In the genomic region with DNA sequence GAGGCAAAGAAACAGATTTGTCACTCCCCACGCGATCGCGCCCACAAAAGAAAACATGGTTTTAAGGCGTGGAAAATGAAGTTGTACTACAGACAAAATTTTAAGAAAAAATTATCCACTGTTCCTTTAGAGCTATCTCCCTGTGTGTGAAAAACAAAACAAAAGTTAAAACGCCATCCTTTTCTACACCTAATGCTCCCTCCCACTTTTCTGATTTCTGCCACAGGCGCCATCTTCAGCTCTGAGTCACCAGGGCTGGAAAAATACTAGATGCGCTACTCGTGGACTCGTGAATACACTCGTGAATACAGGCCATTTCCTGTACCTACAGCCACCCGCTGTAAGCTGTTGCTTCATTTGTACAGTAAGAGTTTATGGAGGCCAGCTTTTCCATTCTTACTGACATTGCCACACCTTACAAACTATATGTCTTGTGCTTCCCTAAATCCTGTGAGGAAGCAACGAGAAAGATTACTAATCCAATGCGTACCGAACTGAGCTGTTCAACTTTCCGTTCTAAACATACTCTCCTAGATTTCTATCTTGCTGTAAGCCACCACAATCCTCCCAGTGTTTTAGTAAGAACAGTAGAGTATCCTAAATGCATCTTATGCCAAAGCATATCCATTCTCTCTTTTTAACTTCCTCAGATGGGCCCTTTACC, we compare ENCODE assay signal across 8 cellular contexts. TPM values are rescaled to one million over a fixed set of nuclear protein-coding genes. Genes with fewer than 3 reads are reported as not detected.
DNase-seq lines count a peak whose midpoint lies in the region; ATAC-seq and TF ChIP-seq lines count a peak whose summit lies in the region.

No MANE protein-coding gene starts in this region.

- H3K9me3 Mint-ChIP-seq in glutamatergic neuron (ENCODE audit: unreplicated experiment), result no peaks in the 10 kb centered on the region

- H3K36me3 Mint-ChIP-seq in glutamatergic neuron (ENCODE audit: unreplicated experiment), result no peaks in the 10 kb centered on the region

- peak overlapping the region; percentile 94 for H3K4me3 ChIP-seq in GM12864 (ENCODE audit: low read depth, low read length)

- peaks cover 3% of the 10 kb centered on the region for H3K27me3 Mint-ChIP-seq in glutamatergic neuron (ENCODE audit: unreplicated experiment)

- TF ChIP-seq CTCF in GM12864 (IDR thresholded peaks at IDR 0.05; ENCODE audit: low read depth, low read length, missing control alignments), result no peak
- no peak for TF ChIP-seq CTCF in glutamatergic neuron (IDR thresholded peaks at IDR 0.05; ENCODE audit: partially characterized antibody, unreplicated experiment)

- H3K27ac ChIP-seq in cingulate gyrus (ENCODE audit: low read depth, low read length), result peak overlapping the region; percentile 97

- H3K4me1 Mint-ChIP-seq in glutamatergic neuron (ENCODE audit: low read depth, unreplicated experiment), result no peaks in the 10 kb centered on the region

- peak; percentile 39 for ATAC-seq in HG02981 (IDR thresholded peaks at IDR 0.05; ENCODE audit: unreplicated experiment)

- DNase-seq in GM12864 (ENCODE audit: low read depth) (no peak), NCI-H2196 treated with DMSO at 0.1 percent for 48 hours (lab: John Stamatoyannopoulos, UW; ENCODE audit: unreplicated experiment) (peak; percentile 60), left kidney (ENCODE audit: low read depth, low spot score) (peak; percentile 91), glutamatergic neuron (no peak)
- peak; percentile 57 for DNase-seq in activated CD4-positive, alpha-beta T cell treated with anti-CD3 and anti-CD28 coated beads for 1 hour
- peak; percentile 73 for DNase-seq in stimulated activated CD4-positive, alpha-beta T cell treated with anti-CD3 and anti-CD28 coated beads, Interleukin-1b, Interleukin-23, amount 100 ng/mL, for 48 hours

- no peak overlapping the region for H3K4me3 Mint-ChIP-seq in glutamatergic neuron (ENCODE audit: unreplicated experiment)

- no peak overlapping the region for H3K27ac Mint-ChIP-seq in glutamatergic neuron (ENCODE audit: unreplicated experiment)

RNA-seq across cellular contexts. Expression of a gene that starts 0.8 kb away (rescaled TPM):
- total RNA-seq in glutamatergic neuron (ENCODE audit: unreplicated experiment), result 11.1 TPM

Comparison
In these comparisons a context has a peak if more than half of its experiments do, and no peak if none do; other contexts are left out.
1. DNase-seq: peak in NCI-H2196 treated with DMSO at 0.1 percent for 48 hours (single experiment), activated CD4-positive, alpha-beta T cell treated with anti-CD3 and anti-CD28 coated beads for 1 hour (single experiment), left kidney (single experiment) and stimulated activated CD4-positive, alpha-beta T cell treated with anti-CD3 and anti-CD28 coated beads, Interleukin-1b, Interleukin-23, amount 100 ng/mL, for 48 hours (single experiment); none in GM12864 (single experiment) and glutamatergic neuron (single experiment).